In the genomic region with DNA sequence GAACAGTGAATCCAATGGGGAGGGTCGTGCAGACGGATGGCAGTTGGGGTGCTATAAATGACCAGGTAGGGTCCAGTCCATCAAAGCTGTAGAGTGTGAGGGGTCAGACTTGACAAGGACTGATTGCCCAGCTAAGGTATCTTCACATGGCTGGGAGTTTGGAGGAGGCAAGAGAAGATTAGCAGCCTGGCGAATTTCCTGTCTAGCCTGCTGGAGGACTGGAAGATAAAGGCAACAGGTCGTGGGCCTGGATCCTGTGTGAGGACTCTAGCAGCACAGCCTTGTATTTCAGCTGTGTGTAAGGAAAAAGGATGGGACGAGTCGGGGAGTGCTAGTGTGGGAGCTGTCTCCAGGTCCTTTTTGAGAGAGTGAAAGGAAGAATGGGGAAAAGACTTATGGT, we compare ENCODE assay signal across 24 cellular contexts. TPM values are rescaled to one million over a fixed set of nuclear protein-coding genes. Genes with fewer than 3 reads are reported as not detected.
DNase-seq lines count a peak whose midpoint lies in the region; ATAC-seq, FAIRE-seq and TF ChIP-seq lines count a peak whose summit lies in the region.
"Had no signal": no experiment of that assay in that cellular context is flagged by ENCODE, and none has a peak within 500 bp of the region (broad histone marks: within the 10 kb centered on the region; RNA-seq: fewer than 3 reads in every experiment).

No MANE protein-coding gene starts in this region.

- H3K9me3 Mint-ChIP-seq in activated naive CD4-positive, alpha-beta T cell treated with anti-CD3 and anti-CD28 coated beads, Interleukin-2, amount 10 ng/mL, durations not matched to agents 7 days and 5 days = peaks cover 2% of the 10 kb centered on the region
- H3K9me3 Mint-ChIP-seq: GM23338 had no signal

- no peak overlapping the region for H3K4me3 ChIP-seq in K562
- H3K4me3 ChIP-seq: GM23338 had no signal

- POLR2A ChIA-PET in K562 (lab: Yijun Ruan, JAX) = interaction anchor here (0.6 to 0.9 kb wide), 3 partner anchors 18 to 881 kb away, joined by 3 read pairs; a partner anchor contains a TSS

- no peak for TF ChIP-seq POLR2A in K562 (conservative IDR thresholded peaks at IDR 0.05)

- H3K36me3 Mint-ChIP-seq in activated naive CD4-positive, alpha-beta T cell treated with anti-CD3 and anti-CD28 coated beads, Interleukin-2, amount 10 ng/mL, durations not matched to agents 7 days and 5 days = peaks cover 3% of the 10 kb centered on the region

- H3K9me3 ChIP-seq in K562 (replicated peaks; ENCODE audit: control insufficient read depth, insufficient read depth, low read depth, low read length) = no peaks in the 10 kb centered on the region

- TF ChIP-seq EP300 in K562 (IDR thresholded peaks at IDR 0.05; ENCODE audit: low read length) = no peak

- intact Hi-C loops in K562 (cut with micrococcal nuclease) = no loop called here

- peak; percentile 17 for DNase-seq in activated naive CD4-positive, alpha-beta T cell treated with anti-CD3 and anti-CD28 coated beads, Interleukin-2, amount 10 ng/mL, durations not matched to agents 7 days and 5 days
- DNase-seq in activated naive CD4-positive, alpha-beta T cell treated with Interleukin-2 at 50 U/mL for 16 hours = no peak
- DNase-seq in K562 (ENCODE audit: extremely low read depth in 1 of 4, low spot score in 3 of 4) = no peak
- peak; percentile 54 for DNase-seq in islet precursor cell
- DNase-seq in NCI-H187 treated with DMSO at 0.1 percent for 48 hours (lab: John Stamatoyannopoulos, UW) = no peak
- DNase-seq: C1 segment of cervical spinal cord; Calu3; CD4-positive, alpha-beta memory T cell; COR-L47; DMS53; DMS79 treated with DMSO at 0.1 percent for 48 hours; GF-D8; H9 had no signal

- no peak overlapping the region for H3K27ac ChIP-seq in K562 (ENCODE audit: extremely low read depth, low read depth, low read length)

- peaks cover 20% of the 10 kb centered on the region for H3K4me1 Mint-ChIP-seq in activated naive CD4-positive, alpha-beta T cell treated with anti-CD3 and anti-CD28 coated beads, Interleukin-2, amount 10 ng/mL, durations not matched to agents 7 days and 5 days

- H3K4me1 ChIP-seq in K562 (replicated peaks in 1 of 2; ENCODE audit: control insufficient read depth in 2 of 2, insufficient read depth in 2 of 2, low read length in 2 of 2) = peaks cover 0 to 25% of the 10 kb centered on the region in 2 experiments; a peak in 4 of 5 replicates

- no peak overlapping the region for H3K27ac Mint-ChIP-seq in activated naive CD4-positive, alpha-beta T cell treated with anti-CD3 and anti-CD28 coated beads, Interleukin-2, amount 10 ng/mL, durations not matched to agents 7 days and 5 days
- H3K27ac Mint-ChIP-seq: CD4-positive, alpha-beta memory T cell; GM23338; H9 had no signal

- H3K36me3 ChIP-seq in K562 (ENCODE audit: control insufficient read depth, insufficient read depth, low read length) = no peaks in the 10 kb centered on the region

- no peak for TF ChIP-seq CTCF in K562 (IDR thresholded peaks at IDR 0.05 in 2 of 3, conservative IDR thresholded peaks at IDR 0.05 in 1 of 3; ENCODE audit: insufficient read depth in 2 of 3, low read depth in 1 of 3, low read length in 3 of 3)

- in situ Hi-C loops in K562 (cut with MboI) = no loop called here

- TF ChIP-seq RAD21 in K562 (CRISPR knock-in tag; conservative IDR thresholded peaks at IDR 0.05 in 1 of 2, IDR thresholded peaks at IDR 0.05 in 1 of 2) = no peak

- H3K9ac ChIP-seq in K562 (ENCODE audit: insufficient read depth in 1 of 2, low read depth in 2 of 2, low read length in 2 of 2) = no peak overlapping the region

- ATAC-seq in K562 (no peak), HG02763 (IDR thresholded peaks at IDR 0.05; ENCODE audit: unreplicated experiment) (no peak)
- ATAC-seq: GM23338, HCT116 had no signal

- H3K27me3 ChIP-seq in K562 (ENCODE audit: control insufficient read depth in 2 of 2, insufficient read depth in 2 of 2, low read length in 2 of 2) = peaks cover 2 to 9% of the 10 kb centered on the region in 2 experiments; a peak in 2 of 5 replicates

- 10% methylated on average over 6 of the region's 6 CpGs for WGBS in K562 (ENCODE audit: insufficient coverage, low coverage, missing lambda C conversion rate)

- no peaks in the 10 kb centered on the region for H3K9me1 ChIP-seq in K562 (ENCODE audit: control insufficient read depth, insufficient read depth, low read length)

- no peak overlapping the region for H2AFZ ChIP-seq in K562 (ENCODE audit: low read depth, low read length)
- H2AFZ ChIP-seq: GM23338 had no signal

- no peak for FAIRE-seq in K562 (lab: Jason Lieb, UNC)
- FAIRE-seq: GM12891, GM18507 had no signal

- H3K27me3 Mint-ChIP-seq in activated naive CD4-positive, alpha-beta T cell treated with anti-CD3 and anti-CD28 coated beads, Interleukin-2, amount 10 ng/mL, durations not matched to agents 7 days and 5 days = peaks cover 17% of the 10 kb centered on the region
- H3K27me3 Mint-ChIP-seq: CD4-positive, alpha-beta memory T cell had no signal

- no peaks in the 10 kb centered on the region for H4K20me1 ChIP-seq in K562 (replicated peaks; ENCODE audit: control insufficient read depth, insufficient read depth, low read length)

- H3K4me3 Mint-ChIP-seq in activated naive CD4-positive, alpha-beta T cell treated with anti-CD3 and anti-CD28 coated beads, Interleukin-2, amount 10 ng/mL, durations not matched to agents 7 days and 5 days = no peak overlapping the region
- H3K4me3 Mint-ChIP-seq: CD4-positive, alpha-beta memory T cell; GM23338; H9 had no signal

- H3K4me2 ChIP-seq in K562 (ENCODE audit: insufficient read depth, low read length) = no peak overlapping the region
- H3K4me2 ChIP-seq: GM23338 had no signal

- H3K79me2 ChIP-seq in K562 (ENCODE audit: control insufficient read depth, insufficient read depth, low read length) = no peaks in the 10 kb centered on the region

- CTCF ChIA-PET in activated naive CD4-positive, alpha-beta T cell treated with anti-CD3 and anti-CD28 coated beads, Interleukin-2, amount 10 ng/mL, durations not matched to agents 7 days and 5 days (lab: Charles Lee) = interaction anchor here (0.9 kb wide), 1 partner anchor 11 kb away, joined by 3 read pairs; no protein-coding TSS in a partner anchor
- CTCF ChIA-PET in K562 (lab: Yijun Ruan, JAX; ENCODE audit: low intra/inter-chr PET ratio) = no interaction called here

- no TSS peak for BruUV-seq in K562 (replicated peaks; lab: Mats Ljungman, UMichigan)

RNA-seq across cellular contexts. Expression of a gene that starts 17.8 kb away (rescaled TPM):
- 7.7 and 14.6 TPM in 2 replicates for total RNA-seq in K562 (2011; cell fraction: chromatin; rRNA removed; ENCODE audit: low replicate concordance)
- 9.2 and 13.7 TPM in 2 replicates for total RNA-seq in K562 (2011; cell fraction: nucleolus; rRNA removed)
- 12.1 and 14.7 TPM in 2 replicates for total RNA-seq in K562 (2011; cell fraction: nucleoplasm; rRNA removed)
- total RNA-seq in K562 (2014; rRNA removed) (3.6 and 4.1 TPM in 2 replicates), K562 (2014; rRNA removed; fragmentation: Illumina TruSeq; extraction: Trizol) (3.4 and 4.5 TPM in 2 replicates), K562 (2015; rRNA removed; fragmentation: Illumina TruSeq; extraction: Trizol) (3.1 and 4.0 TPM in 2 replicates), K562 (2021) (3.3 and 3.5 TPM in 2 replicates)
- polyA plus RNA-seq in K562 (2011; rRNA removed) (4.2 and 5.4 TPM in 2 replicates), K562 (2014; fragmentation: Illumina TruSeq; extraction: Trizol) (3.2 and 3.4 TPM in 2 replicates), K562 (2014; fragmentation: Nextera tagmentation; extraction: Ambion mirVana) (1 to 10 TPM; 4.3 to 5.7 TPM), K562 (2014; rRNA removed) (2.2 and 3.5 TPM in 2 replicates)
- polyA plus RNA-seq in K562 (2011; cell fraction: cytosol; rRNA removed) = 3.2 and 4.8 TPM in 2 replicates
- 5.8 and 6.6 TPM in 2 replicates for polyA plus RNA-seq in K562 (2011; cell fraction: nucleus; rRNA removed)
- 4.8 and 12.0 TPM in 2 replicates for polyA plus RNA-seq in K562 (2012)
- 5.5 and 6.4 TPM in 2 replicates for polyA minus RNA-seq in K562 (2011; rRNA and poly(A)+ RNA removed)
- polyA minus RNA-seq in K562 (2011; cell fraction: cytosol; rRNA and poly(A)+ RNA removed) = 3.1 TPM in 1 of 2 replicates, not detected in the other
- polyA minus RNA-seq in K562 (2011; cell fraction: nucleus; rRNA and poly(A)+ RNA removed) = 11.4 and 11.7 TPM in 2 replicates
- total RNA-seq: A172, A673, Calu3, GM23338, H9 had no signal
- polyA plus RNA-seq: BJ, GM23338 had no signal

RNA-seq across cellular contexts. Expression of a gene that starts 18.6 kb away (rescaled TPM):
- not detected in 2 replicates for total RNA-seq in K562 (2011; cell fraction: chromatin; rRNA removed; ENCODE audit: low replicate concordance)
- not detected in 2 replicates for total RNA-seq in K562 (2011; cell fraction: nucleolus; rRNA removed)
- total RNA-seq in K562 (2011; cell fraction: nucleoplasm; rRNA removed) = not detected in 2 replicates
- not detected in 2 replicates for total RNA-seq in K562 (2014; rRNA removed)
- total RNA-seq in K562 (2014; rRNA removed; fragmentation: Illumina TruSeq; extraction: Trizol) = not detected in 2 replicates
- not detected in 2 replicates for total RNA-seq in K562 (2015; rRNA removed; fragmentation: Illumina TruSeq; extraction: Trizol)
- not detected in 2 replicates for total RNA-seq in K562 (2021)
- polyA plus RNA-seq in K562 (2011; rRNA removed) = not detected in 2 replicates
- not detected in 2 replicates for polyA plus RNA-seq in K562 (2011; cell fraction: cytosol; rRNA removed)
- not detected in 2 replicates for polyA plus RNA-seq in K562 (2011; cell fraction: nucleus; rRNA removed)
- polyA plus RNA-seq in K562 (2012) = not detected in 2 replicates
- not detected in 2 replicates for polyA plus RNA-seq in K562 (2014; fragmentation: Illumina TruSeq; extraction: Trizol)
- not detected for polyA plus RNA-seq in K562 (2014; fragmentation: Nextera tagmentation; extraction: Ambion mirVana)
- polyA plus RNA-seq in K562 (2014; rRNA removed) = not detected in 2 replicates
- not detected in 2 replicates for polyA minus RNA-seq in K562 (2011; rRNA and poly(A)+ RNA removed)
- not detected in 2 replicates for polyA minus RNA-seq in K562 (2011; cell fraction: cytosol; rRNA and poly(A)+ RNA removed)
- polyA minus RNA-seq in K562 (2011; cell fraction: nucleus; rRNA and poly(A)+ RNA removed) = not detected in 2 replicates
- total RNA-seq: A172, A673, Calu3, Daoy, GM23338, H4, H9 had no signal
- polyA plus RNA-seq: BJ, GM23338 had no signal

RNA-seq across cellular contexts. Expression of a gene that starts 35.4 kb away (rescaled TPM):
- not detected in 2 replicates for total RNA-seq in K562 (2011; cell fraction: chromatin; rRNA removed; ENCODE audit: low replicate concordance)
- not detected in 2 replicates for total RNA-seq in K562 (2011; cell fraction: nucleolus; rRNA removed)
- not detected in 2 replicates for total RNA-seq in K562 (2011; cell fraction: nucleoplasm; rRNA removed)
- not detected in 2 replicates for total RNA-seq in K562 (2014; rRNA removed)
- not detected in 2 replicates for total RNA-seq in K562 (2014; rRNA removed; fragmentation: Illumina TruSeq; extraction: Trizol)
- total RNA-seq in K562 (2015; rRNA removed; fragmentation: Illumina TruSeq; extraction: Trizol) = not detected in 2 replicates
- not detected in 2 replicates for total RNA-seq in K562 (2021)
- polyA plus RNA-seq in K562 (2011; rRNA removed) = not detected in 2 replicates
- polyA plus RNA-seq in K562 (2011; cell fraction: cytosol; rRNA removed) = not detected in 2 replicates
- polyA plus RNA-seq in K562 (2011; cell fraction: nucleus; rRNA removed) = not detected in 2 replicates
- not detected in 2 replicates for polyA plus RNA-seq in K562 (2012)
- polyA plus RNA-seq in K562 (2014; fragmentation: Illumina TruSeq; extraction: Trizol) = not detected in 2 replicates
- not detected for polyA plus RNA-seq in K562 (2014; fragmentation: Nextera tagmentation; extraction: Ambion mirVana)
- not detected in 2 replicates for polyA plus RNA-seq in K562 (2014; rRNA removed)
- not detected in 2 replicates for polyA minus RNA-seq in K562 (2011; rRNA and poly(A)+ RNA removed)
- not detected in 2 replicates for polyA minus RNA-seq in K562 (2011; cell fraction: cytosol; rRNA and poly(A)+ RNA removed)
- not detected in 2 replicates for polyA minus RNA-seq in K562 (2011; cell fraction: nucleus; rRNA and poly(A)+ RNA removed)
- total RNA-seq: A172, A673, Calu3, Daoy, G401, GM23338, H4, H9 had no signal
- polyA plus RNA-seq: BJ, GM23338 had no signal

Comparison
In these comparisons a context has a peak if more than half of its experiments do, and no peak if none do; other contexts are left out.
1. DNase-seq: peak in activated naive CD4-positive, alpha-beta T cell treated with anti-CD3 and anti-CD28 coated beads, Interleukin-2, amount 10 ng/mL, durations not matched to agents 7 days and 5 days (single experiment) and islet precursor cell (single experiment); none in activated naive CD4-positive, alpha-beta T cell treated with Interleukin-2 at 50 U/mL for 16 hours (single experiment), K562 (0 of 4) and NCI-H187 treated with DMSO at 0.1 percent for 48 hours (single experiment).